8 cellular contexts compared by ENCODE assay signal in genomic region chr9:130172858-130173461, GRCh38. TPM values are rescaled to one million over a fixed set of nuclear protein-coding genes. Genes with fewer than 3 reads are reported as not detected.
A peak's percentile ranks its signal among the peaks of the same experiment; 100 is the strongest.
DNase-seq lines count a peak whose midpoint lies in the region; ATAC-seq and TF ChIP-seq lines count a peak whose summit lies in the region.

No MANE protein-coding gene starts in this region.

- POLR2A ChIA-PET in activated CD4-positive, alpha-beta memory T cell treated with anti-CD3 and anti-CD28 coated beads, Interleukin-2, amount 10 ng/mL, durations not matched to agents 7 days and 5 days (lab: Charles Lee) = no interaction called here

- no peak for TF ChIP-seq CTCF in thoracic aorta (IDR thresholded peaks at IDR 0.05)

- peak overlapping the region; percentile 8 for H3K9ac ChIP-seq in endocrine pancreas (ENCODE audit: control insufficient read depth, insufficient read depth, low read length)

- peak overlapping the region; percentile 56 for H3K4me3 Mint-ChIP-seq in activated CD4-positive, alpha-beta memory T cell treated with anti-CD3 and anti-CD28 coated beads, Interleukin-2, amount 10 ng/mL, durations not matched to agents 7 days and 5 days
- H3K4me3 Mint-ChIP-seq in natural killer cell treated with Interleukin-12 subunit alpha and Interleukin-12 subunit beta and Interleukin-15 and Interleukin-18, amount 100 ng/mL, for 72 hours = peak overlapping the region; percentile 76

- no peaks in the 10 kb centered on the region for H3K27me3 ChIP-seq in endocrine pancreas (ENCODE audit: control insufficient read depth, insufficient read depth, low read length)
- no peaks in the 10 kb centered on the region for H3K27me3 ChIP-seq in thoracic aorta (replicated peaks; ENCODE audit: insufficient read depth)

- no peak overlapping the region for H3K4me3 ChIP-seq in endocrine pancreas (ENCODE audit: control insufficient read depth, insufficient read depth, low read length)
- peak overlapping the region; percentile 90 for H3K4me3 ChIP-seq in thoracic aorta

- H3K27ac Mint-ChIP-seq in activated CD4-positive, alpha-beta memory T cell treated with anti-CD3 and anti-CD28 coated beads, Interleukin-2, amount 10 ng/mL, durations not matched to agents 7 days and 5 days = no peak overlapping the region
- H3K27ac Mint-ChIP-seq in natural killer cell treated with Interleukin-12 subunit alpha and Interleukin-12 subunit beta and Interleukin-15 and Interleukin-18, amount 100 ng/mL, for 72 hours = peak overlapping the region in 1 of 2 donors; percentile 51

- no peaks in the 10 kb centered on the region for H3K9me3 ChIP-seq in endocrine pancreas (ENCODE audit: control insufficient read depth, low read length)
- no peaks in the 10 kb centered on the region for H3K9me3 ChIP-seq in thoracic aorta

- no peaks in the 10 kb centered on the region for H3K9me3 Mint-ChIP-seq in activated CD4-positive, alpha-beta memory T cell treated with anti-CD3 and anti-CD28 coated beads, Interleukin-2, amount 10 ng/mL, durations not matched to agents 7 days and 5 days
- H3K9me3 Mint-ChIP-seq in natural killer cell treated with Interleukin-12 subunit alpha and Interleukin-12 subunit beta and Interleukin-15 and Interleukin-18, amount 100 ng/mL, for 72 hours = no peaks in the 10 kb centered on the region

- peak overlapping the region; percentile 95 to 96 for H3K27ac ChIP-seq in thoracic aorta

- CTCF ChIA-PET in activated CD4-positive, alpha-beta memory T cell treated with anti-CD3 and anti-CD28 coated beads, Interleukin-2, amount 10 ng/mL, durations not matched to agents 7 days and 5 days (lab: Charles Lee) = interaction anchor here (1.4 kb wide), 1 partner anchor 7 kb away, joined by 3 read pairs; no protein-coding TSS in a partner anchor

- DNase-seq in DMS 273 (lab: John Stamatoyannopoulos, UW; ENCODE audit: unreplicated experiment) (peak; percentile 48), DMS 273 treated with DMSO at 0.1 percent for 48 hours (lab: John Stamatoyannopoulos, UW) (no peak), thoracic aorta (ENCODE audit: low spot score) (no peak), NCI-H128 (lab: John Stamatoyannopoulos, UW; ENCODE audit: unreplicated experiment) (no peak), medulla oblongata (ENCODE audit: extremely low spot score) (no peak)
- no peak for DNase-seq in activated CD4-positive, alpha-beta memory T cell treated with anti-CD3 and anti-CD28 coated beads, Interleukin-2, amount 10 ng/mL, durations not matched to agents 7 days and 5 days
- DNase-seq in natural killer cell treated with Interleukin-12 subunit alpha and Interleukin-12 subunit beta and Interleukin-15 and Interleukin-18, amount 100 ng/mL, for 72 hours (ENCODE audit: low spot score) = peak; percentile 73

- H3K27me3 Mint-ChIP-seq in activated CD4-positive, alpha-beta memory T cell treated with anti-CD3 and anti-CD28 coated beads, Interleukin-2, amount 10 ng/mL, durations not matched to agents 7 days and 5 days = peaks cover 37% of the 10 kb centered on the region
- H3K27me3 Mint-ChIP-seq in natural killer cell treated with Interleukin-12 subunit alpha and Interleukin-12 subunit beta and Interleukin-15 and Interleukin-18, amount 100 ng/mL, for 72 hours = no peaks in the 10 kb centered on the region

- peaks cover 11% of the 10 kb centered on the region for H3K4me1 Mint-ChIP-seq in activated CD4-positive, alpha-beta memory T cell treated with anti-CD3 and anti-CD28 coated beads, Interleukin-2, amount 10 ng/mL, durations not matched to agents 7 days and 5 days
- H3K4me1 Mint-ChIP-seq in natural killer cell treated with Interleukin-12 subunit alpha and Interleukin-12 subunit beta and Interleukin-15 and Interleukin-18, amount 100 ng/mL, for 72 hours (ENCODE audit: low read depth in 2 of 2) = peaks cover 0 to 20% of the 10 kb centered on the region in 2 donors

- H3K4me1 ChIP-seq in endocrine pancreas (ENCODE audit: control insufficient read depth, insufficient read depth, low read length) = no peaks in the 10 kb centered on the region
- H3K4me1 ChIP-seq in thoracic aorta (ENCODE audit: control insufficient read depth in 1 of 2, low read depth in 2 of 2) = peaks cover 16 to 52% of the 10 kb centered on the region in 2 donors

- ATAC-seq in natural killer cell treated with Interleukin-12 subunit alpha and Interleukin-12 subunit beta and Interleukin-15 and Interleukin-18, amount 100 ng/mL, for 72 hours = peak; percentile 53 to 62
- no peak for ATAC-seq in thoracic aorta (ENCODE audit: insufficient number of reproducible peaks, low FRiP score, low read depth)

- H3K36me3 Mint-ChIP-seq in activated CD4-positive, alpha-beta memory T cell treated with anti-CD3 and anti-CD28 coated beads, Interleukin-2, amount 10 ng/mL, durations not matched to agents 7 days and 5 days (ENCODE audit: low read depth) = no peaks in the 10 kb centered on the region
- no peaks in the 10 kb centered on the region for H3K36me3 Mint-ChIP-seq in natural killer cell treated with Interleukin-12 subunit alpha and Interleukin-12 subunit beta and Interleukin-15 and Interleukin-18, amount 100 ng/mL, for 72 hours

- no peaks in the 10 kb centered on the region for H3K36me3 ChIP-seq in endocrine pancreas (ENCODE audit: control insufficient read depth, insufficient read depth, low read length)
- H3K36me3 ChIP-seq in thoracic aorta = no peaks in the 10 kb centered on the region

RNA-seq across cellular contexts. Expression of gene NCS1, which starts 0.8 kb away (rescaled TPM):
- total RNA-seq in activated CD4-positive, alpha-beta memory T cell treated with anti-CD3 and anti-CD28 coated beads, Interleukin-2, amount 10 ng/mL, durations not matched to agents 7 days and 5 days = 1 to 10 TPM; 2.8 to 3.1 TPM
- 10 to 100 TPM; 31.0 to 38.1 TPM for total RNA-seq in natural killer cell treated with Interleukin-12 subunit alpha and Interleukin-12 subunit beta and Interleukin-15 and Interleukin-18, amount 100 ng/mL, for 72 hours
- total RNA-seq in thoracic aorta = 10 to 100 TPM; 50.8 to 58.3 TPM

Comparison
In these comparisons a context has a peak if more than half of its experiments do, and no peak if none do; other contexts are left out.
1. DNase-seq: peak in DMS 273 (single experiment) and natural killer cell treated with Interleukin-12 subunit alpha and Interleukin-12 subunit beta and Interleukin-15 and Interleukin-18, amount 100 ng/mL, for 72 hours (single experiment); none in DMS 273 treated with DMSO at 0.1 percent for 48 hours (single experiment), activated CD4-positive, alpha-beta memory T cell treated with anti-CD3 and anti-CD28 coated beads, Interleukin-2, amount 10 ng/mL, durations not matched to agents 7 days and 5 days (single experiment), thoracic aorta (single experiment), NCI-H128 (single experiment) and medulla oblongata (single experiment).
2. RNA of gene NCS1, which starts 0.8 kb away (total RNA-seq): 50.8 to 58.3 TPM in thoracic aorta and 31.0 to 38.1 TPM in natural killer cell treated with Interleukin-12 subunit alpha and Interleukin-12 subunit beta and Interleukin-15 and Interleukin-18, amount 100 ng/mL, for 72 hours; 2.8 to 3.1 TPM in activated CD4-positive, alpha-beta memory T cell treated with anti-CD3 and anti-CD28 coated beads, Interleukin-2, amount 10 ng/mL, durations not matched to agents 7 days and 5 days; every median in the first group is over 4 times any median in the second.